Comparison of ENCODE assay signal across 15 cellular contexts in genomic region chr7:139825666-139826290, GRCh38. TPM values are rescaled to one million over a fixed set of nuclear protein-coding genes. Genes with fewer than 3 reads are reported as not detected.
A peak's percentile ranks its signal among the peaks of the same experiment; 100 is the strongest.
DNase-seq lines count a peak whose midpoint lies in the region; ATAC-seq and TF ChIP-seq lines count a peak whose summit lies in the region.
"Had no signal": no experiment of that assay in that cellular context is flagged by ENCODE, and none has a peak within 500 bp of the region (broad histone marks: within the 10 kb centered on the region; RNA-seq: fewer than 3 reads in every experiment).

No MANE protein-coding gene starts in this region.

- DNase-seq in AG08395 (ENCODE audit: low spot score) (peak; percentile 72), HK-2 (ENCODE audit: unreplicated experiment) (peak; percentile 63), amniotic epithelial cell (ENCODE audit: low read depth) (peak; percentile 38), foreskin keratinocyte (no peak), hippocampal formation (lab: John Stamatoyannopoulos, UW) (no peak), Right ventricle myocardium superior (no peak)
- DNase-seq in naive thymus-derived CD8-positive, alpha-beta T cell, result no peak
- DNase-seq: activated CD4-positive, alpha-beta T cell treated with anti-CD3 and anti-CD28 coated beads, Interleukin-2, amount 10 ng/mL, durations not matched to agents 24 days and 14 days; activated gamma-delta T cell; head of caudate nucleus; NCI-H526; stimulated activated CD4-positive, alpha-beta T cell treated with anti-CD3 and anti-CD28 coated beads, Interleukin-2, amount 100 ng/mL, for 24 hours; stimulated activated naive B cell treated with anti-CD40 and anti-IgM and Interleukin-4, amounts not matched to agents 10 μg/mL and 1 μg/mL and 100 μg/mL, for 72 hours had no signal

- H3K27ac ChIP-seq in foreskin keratinocyte, result no peak overlapping the region
- H3K27ac ChIP-seq: BLaER1 had no signal

- no peaks in the 10 kb centered on the region for H3K4me1 ChIP-seq in foreskin keratinocyte

- H3K4me1 Mint-ChIP-seq in naive thymus-derived CD8-positive, alpha-beta T cell, result peaks cover 3 to 29% (median 14%) of the 10 kb centered on the region in 4 donors

- no peak overlapping the region for H3K27ac Mint-ChIP-seq in naive thymus-derived CD8-positive, alpha-beta T cell
- H3K27ac Mint-ChIP-seq: activated CD4-positive, alpha-beta T cell treated with anti-CD3 and anti-CD28 coated beads, Interleukin-2, amount 10 ng/mL, durations not matched to agents 24 days and 14 days; stimulated activated naive B cell treated with anti-CD40 and anti-IgM and Interleukin-4, amounts not matched to agents 10 μg/mL and 1 μg/mL and 100 μg/mL, for 72 hours had no signal

- TF ChIP-seq CTCF in foreskin keratinocyte (conservative IDR thresholded peaks at IDR 0.05), result no peak

- no peak overlapping the region for H3K4me3 Mint-ChIP-seq in naive thymus-derived CD8-positive, alpha-beta T cell
- H3K4me3 Mint-ChIP-seq: activated CD4-positive, alpha-beta T cell treated with anti-CD3 and anti-CD28 coated beads, Interleukin-2, amount 10 ng/mL, durations not matched to agents 24 days and 14 days; stimulated activated naive B cell treated with anti-CD40 and anti-IgM and Interleukin-4, amounts not matched to agents 10 μg/mL and 1 μg/mL and 100 μg/mL, for 72 hours had no signal

- POLR2A ChIA-PET in naive thymus-derived CD8-positive, alpha-beta T cell (lab: Charles Lee), result no interaction called here

- peak; percentile 86 for ATAC-seq in foreskin keratinocyte
- no peak for ATAC-seq in naive thymus-derived CD8-positive, alpha-beta T cell
- ATAC-seq in Right ventricle myocardium superior (ENCODE audit: poor library complexity), result no peak
- no peak for ATAC-seq in GM18502 (IDR thresholded peaks at IDR 0.05; ENCODE audit: poor library complexity, unreplicated experiment)
- ATAC-seq: stimulated activated naive B cell treated with anti-CD40 and anti-IgM and Interleukin-4, amounts not matched to agents 10 μg/mL and 1 μg/mL and 100 μg/mL, for 72 hours had no signal

- H3K27me3 Mint-ChIP-seq in naive thymus-derived CD8-positive, alpha-beta T cell, result peaks cover 0 to 19% (median 0%) of the 10 kb centered on the region in 5 donors

- peaks cover 47% of the 10 kb centered on the region for H3K27me3 ChIP-seq in foreskin keratinocyte
- H3K27me3 ChIP-seq: BLaER1 had no signal

- no peaks in the 10 kb centered on the region for H3K9me3 Mint-ChIP-seq in naive thymus-derived CD8-positive, alpha-beta T cell
- H3K9me3 Mint-ChIP-seq: stimulated activated naive B cell treated with anti-CD40 and anti-IgM and Interleukin-4, amounts not matched to agents 10 μg/mL and 1 μg/mL and 100 μg/mL, for 72 hours had no signal

- H3K36me3 Mint-ChIP-seq in naive thymus-derived CD8-positive, alpha-beta T cell, result no peaks in the 10 kb centered on the region
- H3K36me3 Mint-ChIP-seq: stimulated activated naive B cell treated with anti-CD40 and anti-IgM and Interleukin-4, amounts not matched to agents 10 μg/mL and 1 μg/mL and 100 μg/mL, for 72 hours had no signal

- intact Hi-C loops in Right ventricle myocardium superior (cut with DNase I), result no loop called here

RNA-seq across cellular contexts. Expression of gene TBXAS1, which starts 3.3 kb away (rescaled TPM):
- total RNA-seq in foreskin keratinocyte (2.1 TPM in 2 replicates), Right ventricle myocardium superior (4.2 TPM)
- polyA plus RNA-seq in foreskin keratinocyte, result 1.3 and 2.8 TPM in 2 replicates
- total RNA-seq in naive thymus-derived CD8-positive, alpha-beta T cell, result 1 to 10 TPM; 1.6 to 2.7 TPM
- polyA plus RNA-seq in naive thymus-derived CD8-positive, alpha-beta T cell, result 1 to 10 TPM in 1 of 3 donors, under 1 TPM in 2; 0.41 to 1.1 (median 0.75) TPM

RNA-seq across cellular contexts. Expression of gene HIPK2, which starts 48.0 kb away (rescaled TPM):
- total RNA-seq in foreskin keratinocyte, result 17.7 and 20.1 TPM in 2 replicates
- polyA plus RNA-seq in foreskin keratinocyte, result 2.1 and 2.6 TPM in 2 replicates
- 10 to 100 TPM; 28.7 to 32.9 TPM for total RNA-seq in naive thymus-derived CD8-positive, alpha-beta T cell
- polyA plus RNA-seq in naive thymus-derived CD8-positive, alpha-beta T cell, result 1 to 10 TPM; 2.1 to 4.3 (median 3.1) TPM
- total RNA-seq in Right ventricle myocardium superior, result 88.5 TPM

Comparison
In these comparisons a context has a peak if more than half of its experiments do, and no peak if none do; other contexts are left out.
1. DNase-seq: peak in AG08395 (single experiment), HK-2 (single experiment) and amniotic epithelial cell (single experiment); none in foreskin keratinocyte (0 of 2), naive thymus-derived CD8-positive, alpha-beta T cell (0 of 10), hippocampal formation (0 of 2) and Right ventricle myocardium superior (single experiment).